In the genomic region with DNA sequence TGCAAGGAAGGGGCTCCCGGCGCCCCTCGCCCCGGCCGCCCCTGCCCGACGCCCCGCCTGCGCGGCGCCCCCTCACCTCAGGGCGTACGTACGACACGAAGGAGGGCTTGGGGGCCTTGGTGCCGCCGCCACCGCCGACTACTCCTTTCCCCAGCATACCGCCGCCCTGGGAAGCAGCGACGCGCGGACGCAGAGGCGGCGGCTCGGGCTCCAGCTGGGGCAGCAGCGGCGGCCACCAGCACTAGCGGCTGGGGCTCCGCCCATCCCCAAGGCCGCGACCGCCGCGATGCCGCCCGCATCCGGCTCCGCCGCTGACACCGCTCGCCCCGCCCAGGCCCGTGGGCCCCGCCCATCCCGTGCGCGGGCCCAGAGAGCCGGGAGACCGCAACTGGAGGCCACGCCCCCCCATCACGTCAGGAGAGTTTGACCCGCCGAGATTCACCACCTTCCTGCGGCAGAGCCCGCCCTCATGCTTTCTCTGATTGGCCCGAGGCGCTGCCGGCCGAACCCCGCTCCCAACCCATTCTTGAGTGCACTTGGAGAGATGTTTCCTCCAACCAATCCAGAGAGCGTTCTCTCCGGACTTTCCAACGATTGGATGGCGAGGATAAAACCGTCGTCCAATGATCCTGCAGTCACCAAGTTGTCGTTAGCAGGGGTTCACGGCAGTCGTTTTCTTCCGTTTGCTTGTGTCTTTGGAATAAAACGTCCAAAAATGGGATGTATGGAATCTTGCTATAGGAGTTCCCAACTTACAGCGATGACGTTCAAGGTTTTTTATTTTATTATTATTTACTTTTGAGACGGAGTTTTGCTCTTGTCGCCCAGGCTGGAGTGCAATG, we compare ENCODE assay signal across 8 cellular contexts. TPM values are rescaled to one million over a fixed set of nuclear protein-coding genes. Genes with fewer than 3 reads are reported as not detected.
DNase-seq lines count a peak whose midpoint lies in the region; ATAC-seq and TF ChIP-seq lines count a peak whose summit lies in the region.

A gene with protein sequence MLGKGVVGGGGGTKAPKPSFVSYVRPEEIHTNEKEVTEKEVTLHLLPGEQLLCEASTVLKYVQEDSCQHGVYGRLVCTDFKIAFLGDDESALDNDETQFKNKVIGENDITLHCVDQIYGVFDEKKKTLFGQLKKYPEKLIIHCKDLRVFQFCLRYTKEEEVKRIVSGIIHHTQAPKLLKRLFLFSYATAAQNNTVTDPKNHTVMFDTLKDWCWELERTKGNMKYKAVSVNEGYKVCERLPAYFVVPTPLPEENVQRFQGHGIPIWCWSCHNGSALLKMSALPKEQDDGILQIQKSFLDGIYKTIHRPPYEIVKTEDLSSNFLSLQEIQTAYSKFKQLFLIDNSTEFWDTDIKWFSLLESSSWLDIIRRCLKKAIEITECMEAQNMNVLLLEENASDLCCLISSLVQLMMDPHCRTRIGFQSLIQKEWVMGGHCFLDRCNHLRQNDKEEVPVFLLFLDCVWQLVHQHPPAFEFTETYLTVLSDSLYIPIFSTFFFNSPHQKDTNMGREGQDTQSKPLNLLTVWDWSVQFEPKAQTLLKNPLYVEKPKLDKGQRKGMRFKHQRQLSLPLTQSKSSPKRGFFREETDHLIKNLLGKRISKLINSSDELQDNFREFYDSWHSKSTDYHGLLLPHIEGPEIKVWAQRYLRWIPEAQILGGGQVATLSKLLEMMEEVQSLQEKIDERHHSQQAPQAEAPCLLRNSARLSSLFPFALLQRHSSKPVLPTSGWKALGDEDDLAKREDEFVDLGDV (minus strand): TSS at position 258 of the 842 bp plus-strand sequence. CDS start 101 bp downstream, at position 157.

- 0 to 1% (median 0%) methylated on average over 22 to 79 of the region's 79 CpGs for WGBS in heart left ventricle, 4 donors

- DNase-seq in GM13976 (ENCODE audit: low spot score) (peak; percentile 100), NCI-H146 treated with DMSO at 0.1 percent for 48 hours (lab: John Stamatoyannopoulos, UW; ENCODE audit: unreplicated experiment) (peak; percentile 97), amniotic epithelial cell (ENCODE audit: low read depth) (peak; percentile 99), heart left ventricle (peak; percentile 100), pons (ENCODE audit: low spot score) (peak; percentile 100), type B pancreatic cell (ENCODE audit: extremely low spot score, unreplicated experiment) (peak; percentile 99)

- H3K27ac ChIP-seq in heart left ventricle, result peak within 1 kb of the TSS; percentile 95 to 100 (median 98)

- H3K4me3 Mint-ChIP-seq in type B pancreatic cell, result peak within 1 kb of the TSS; percentile 97

- H3K4me3 ChIP-seq in heart left ventricle, result peak within 1 kb of the TSS; percentile 70 to 100 (median 90)

- peak; percentile 95 for ATAC-seq in HG02870 (IDR thresholded peaks at IDR 0.05; ENCODE audit: unreplicated experiment)
- peak; percentile 99 to 100 (median 99) for ATAC-seq in heart left ventricle

- in situ Hi-C loops in GM13976 (cut with MboI; ENCODE audit: low sequenced_read_pairs, unreplicated experiment), result no loop called here

- H3K36me3 Mint-ChIP-seq in type B pancreatic cell, result peaks cover 13% of the 10 kb centered on the region

- no peaks in the 10 kb centered on the region for H3K36me3 ChIP-seq in heart left ventricle

- TF ChIP-seq CTCF in GM13976 (IDR thresholded peaks at IDR 0.05; ENCODE audit: borderline replicate concordance, control extremely low read depth, extremely low read depth, insufficient read depth, missing control alignments) (no peak), heart left ventricle (IDR thresholded peaks at IDR 0.05) (peak in 2 of 12 donors; percentile 6 to 11), type B pancreatic cell (conservative IDR thresholded peaks at IDR 0.05) (no peak)

- H3K4me1 Mint-ChIP-seq in type B pancreatic cell (ENCODE audit: unreplicated experiment), result peaks cover 25% of the 10 kb centered on the region

- H3K4me1 ChIP-seq in heart left ventricle, result peaks cover 4 to 48% (median 34%) of the 10 kb centered on the region in 12 donors

- H3K27me3 ChIP-seq in heart left ventricle, result no peaks in the 10 kb centered on the region

- H3K9me3 Mint-ChIP-seq in type B pancreatic cell, result no peaks in the 10 kb centered on the region

- no peaks in the 10 kb centered on the region for H3K27me3 Mint-ChIP-seq in type B pancreatic cell

- no peaks in the 10 kb centered on the region for H3K9me3 ChIP-seq in heart left ventricle

- peak within 1 kb of the TSS; percentile 96 for H3K27ac Mint-ChIP-seq in type B pancreatic cell

- peak; percentile 85 to 90 for TF ChIP-seq POLR2A in heart left ventricle (IDR thresholded peaks at IDR 0.05)

- intact Hi-C loops in T-helper 1 cell treated with Interleukin-12 subunit alpha and Interleukin-12 subunit beta and Interleukin-4 antibody, amounts not matched to agents 30 ng/mL and 1 ng/mL, for 36 hours (cut with micrococcal nuclease), result loop anchor here (1.0 to 5.0 kb wide), 15 partner anchors 16 to 1694 kb away; a partner anchor contains a TSS
- intact Hi-C loops in heart left ventricle (cut with DNase I), result loop anchor here in 7 of 10 donors (1.0 to 10.0 kb wide), 7 partner anchors 33 to 139 kb away; a partner anchor contains a TSS

RNA-seq across cellular contexts. Expression of the gene that starts here (rescaled TPM):
- total RNA-seq in T-helper 1 cell treated with Interleukin-12 subunit alpha and Interleukin-12 subunit beta and Interleukin-4 antibody, amounts not matched to agents 30 ng/mL and 1 ng/mL, for 36 hours, result 27.8 and 32.5 TPM in 2 replicates
- total RNA-seq in heart left ventricle (10 to 100 TPM; 13.3 to 28.7 (median 21.3) TPM), type B pancreatic cell (ENCODE audit: low replicate concordance) (22.8 and 23.5 TPM in 2 replicates)
- 10 to 100 TPM in 1 of 2 donors, 1 to 10 TPM in 1; 3.4 to 12.0 TPM for polyA plus RNA-seq in heart left ventricle

Comparison
In these comparisons a context has a peak if more than half of its experiments do, and no peak if none do; other contexts are left out.
1. Peak in every context shown above with its lines: DNase-seq, ATAC-seq, H3K4me3 ChIP-seq and H3K27ac ChIP-seq.